Comparison of ENCODE assay signal across 8 cellular contexts in the genomic region with DNA sequence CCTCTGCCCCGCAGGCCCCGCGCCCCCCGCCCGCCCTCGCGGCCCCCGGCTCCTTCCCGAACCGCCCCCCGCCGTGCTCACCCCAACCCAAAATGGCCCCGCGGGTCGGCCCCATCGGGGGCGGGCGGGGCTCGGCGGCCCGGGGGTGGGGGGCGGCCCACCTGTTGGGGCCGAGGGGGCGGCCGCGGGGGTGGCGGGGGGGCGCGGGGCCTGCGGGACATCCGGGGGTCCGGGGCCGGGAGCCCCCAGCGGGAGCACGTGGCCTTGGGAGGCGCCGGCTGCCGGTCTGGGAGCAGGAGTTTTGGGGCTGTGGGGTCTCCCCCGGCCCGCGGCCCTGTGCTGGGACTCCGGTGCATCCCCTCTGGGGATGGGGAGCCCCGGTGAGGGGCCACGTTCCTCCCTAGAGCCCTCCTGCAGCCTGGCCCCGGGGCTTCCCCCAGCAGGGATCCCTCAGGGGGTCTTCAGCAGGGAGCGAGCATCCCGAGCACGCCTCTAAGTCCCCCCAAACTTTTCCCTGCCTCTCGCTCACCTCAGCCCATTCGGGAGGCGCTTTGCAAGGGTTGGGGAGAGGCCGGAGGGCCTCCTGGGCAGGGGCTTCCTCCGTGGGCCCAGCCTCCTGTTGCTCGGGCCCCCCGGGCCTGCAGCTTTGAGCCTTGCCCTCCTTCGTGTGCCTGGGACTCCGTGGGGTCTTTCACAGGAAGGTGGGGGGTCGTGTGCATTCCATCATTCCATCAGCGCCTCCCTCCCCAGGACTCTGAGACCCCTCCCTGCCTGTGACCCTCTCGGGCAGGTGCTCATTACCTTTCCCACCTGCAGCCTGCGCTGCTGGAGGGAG. TPM values are rescaled to one million over a fixed set of nuclear protein-coding genes. Genes with fewer than 3 reads are reported as not detected.
A peak's percentile ranks its signal among the peaks of the same experiment; 100 is the strongest.
DNase-seq lines count a peak whose midpoint lies in the region; ATAC-seq, FAIRE-seq and TF ChIP-seq lines count a peak whose summit lies in the region.

No MANE protein-coding gene starts in this region.

- no peak for FAIRE-seq in GM12878 (lab: Jason Lieb, UNC)

- no peaks in the 10 kb centered on the region for H4K20me1 ChIP-seq in GM12878 (ENCODE audit: control insufficient read depth, insufficient read depth)

- ATAC-seq in HG03432 (IDR thresholded peaks at IDR 0.05; ENCODE audit: unreplicated experiment) (peak; percentile 4), GM12878 (peak; percentile 5; the same call in 1 of the 3 replicates), lung (ENCODE audit: insufficient read depth, low FRiP score) (no peak), upper lobe of left lung (ENCODE audit: low FRiP score in 2 of 2) (no peak), GM18858 (IDR thresholded peaks at IDR 0.05; ENCODE audit: unreplicated experiment) (no peak)

- in situ Hi-C loops in GM12878 (cut with MboI), result no loop called here

- DNase-seq in AG04449 (ENCODE audit: low read depth, low spot score) (no peak), GM12878 (ENCODE audit: low read depth, low spot score) (no peak), lung (ENCODE audit: low spot score) (no peak), upper lobe of left lung (peak in 1 of 2 donors; percentile 84), SHP77 (lab: John Stamatoyannopoulos, UW) (no peak), NCI-H2196 treated with DMSO at 0.1 percent for 48 hours (lab: John Stamatoyannopoulos, UW; ENCODE audit: unreplicated experiment) (no peak)

- H3K36me3 ChIP-seq in GM12878 (ENCODE audit: control insufficient read depth in 2 of 2, insufficient read depth in 2 of 2, low read length in 1 of 2), result peaks cover 4 to 6% of the 10 kb centered on the region in 2 experiments; a peak in 2 of 4 replicates
- H3K36me3 ChIP-seq in lung (ENCODE audit: control insufficient read depth in 2 of 2, insufficient read depth in 2 of 2, low read length in 2 of 2), result peaks cover 0 to 4% of the 10 kb centered on the region in 2 donors
- peaks cover 0 to 6% (median 2%) of the 10 kb centered on the region in 4 donors for H3K36me3 ChIP-seq in upper lobe of left lung

- CTCF ChIA-PET in AG04449 (lab: Yijun Ruan, JAX), result interaction anchor here (0.5 to 1.5 kb wide), 2 partner anchors 59 to 69 kb away, joined by 3 to 6 read pairs; no protein-coding TSS in a partner anchor
- CTCF ChIA-PET in GM12878 (lab: Yijun Ruan, JAX), result interaction anchor here (1.0 to 1.1 kb wide), 2 partner anchors 49 to 997 kb away, joined by 3 to 4 read pairs; no protein-coding TSS in a partner anchor

- intact Hi-C loops in GM12878 (cut with micrococcal nuclease; ENCODE audit: unreplicated experiment), result no loop called here

- no peak for TF ChIP-seq CTCF in AG04449 (IDR thresholded peaks at IDR 0.05; ENCODE audit: insufficient read depth, low read length, missing control alignments)
- no peak for TF ChIP-seq CTCF in GM12878 (IDR thresholded peaks at IDR 0.05 in 2 of 3, conservative IDR thresholded peaks at IDR 0.05 in 1 of 3; ENCODE audit: control insufficient read depth in 2 of 3, extremely low read depth in 1 of 3, insufficient read depth in 1 of 3, low read depth in 3 of 3, low read length in 3 of 3)
- no peak for TF ChIP-seq CTCF in lung (IDR thresholded peaks at IDR 0.05; ENCODE audit: control extremely low read depth, extremely low read depth)
- TF ChIP-seq CTCF in upper lobe of left lung (IDR thresholded peaks at IDR 0.05), result no peak

- peak overlapping the region; percentile 71 for H3K27ac ChIP-seq in GM12878 (ENCODE audit: control insufficient read depth, insufficient read depth)
- H3K27ac ChIP-seq in lung (ENCODE audit: low read depth in 1 of 2, low read length in 1 of 2), result peak overlapping the region; percentile 51
- peak overlapping the region; percentile 3 to 83 (median 73) for H3K27ac ChIP-seq in upper lobe of left lung

- peak overlapping the region; percentile 43; the same call in 1 of the 2 replicates for H3K4me2 ChIP-seq in GM12878 (ENCODE audit: control insufficient read depth, insufficient read depth)

- POLR2A ChIA-PET in AG04449 (lab: Yijun Ruan, JAX), result no interaction called here
- POLR2A ChIA-PET in GM12878 (lab: Charles Lee), result no interaction called here

- no peaks in the 10 kb centered on the region for H3K9me3 ChIP-seq in GM12878 (replicated peaks; ENCODE audit: control insufficient read depth, insufficient read depth, low read length)
- H3K9me3 ChIP-seq in lung (ENCODE audit: control insufficient read depth in 2 of 2, insufficient read depth in 1 of 2, low read length in 1 of 2), result no peaks in the 10 kb centered on the region
- no peaks in the 10 kb centered on the region for H3K9me3 ChIP-seq in upper lobe of left lung

- H3K79me2 ChIP-seq in GM12878 (ENCODE audit: control insufficient read depth, insufficient read depth, low read length), result peaks cover 46% of the 10 kb centered on the region

- no peak for TF ChIP-seq RAD21 in GM12878 (IDR thresholded peaks at IDR 0.05; ENCODE audit: insufficient read depth, low read depth, low read length)

- H2AFZ ChIP-seq in GM12878 (ENCODE audit: control insufficient read depth, low read depth, low read length), result 0 out of 2 replicates have a peak overlapping the region, but pooled peaks have one; percentile 4

- WGBS in GM12878 (ENCODE audit: insufficient coverage, insufficient replicate concordance, low lambda C conversion rate, missing lambda C conversion rate), result under 1% methylated on average over 23 of the region's 61 CpGs
- WGBS in lung, 2 donors, result 4 to 7% methylated on average over 19 to 61 of the region's 61 CpGs
- WGBS in upper lobe of left lung, 2 donors, result 9 to 41% methylated on average over 3 to 15 of the region's 61 CpGs

- no TSS peak for BruUV-seq in GM12878 (replicated peaks; lab: Mats Ljungman, UMichigan)

- H3K9ac ChIP-seq in GM12878 (ENCODE audit: control insufficient read depth, insufficient read depth, low read length), result peak overlapping the region; percentile 89

- SMC1A ChIA-PET in GM12878 (lab: Charles Lee; ENCODE audit: uncharacterized antibody, unreplicated experiment), result no interaction called here

- RAD21 ChIA-PET in GM12878 (lab: Charles Lee; ENCODE audit: unreplicated experiment), result no interaction called here

- H3K4me1 ChIP-seq in GM12878 (ENCODE audit: control insufficient read depth, insufficient read depth, low read length) (peaks cover 15% of the 10 kb centered on the region), lung (ENCODE audit: control insufficient read depth in 2 of 2, insufficient read depth in 2 of 2, low read length in 2 of 2) (peaks cover 0 to 21% of the 10 kb centered on the region in 2 donors), upper lobe of left lung (peaks cover 22 to 41% (median 30%) of the 10 kb centered on the region in 4 donors)

- TF ChIP-seq POLR2A in GM12878 (IDR thresholded peaks at IDR 0.05; ENCODE audit: low read depth, low read length), result no peak; the same call in 1 of the 2 replicates
- no peak for TF ChIP-seq POLR2A in upper lobe of left lung (IDR thresholded peaks at IDR 0.05)

- TF ChIP-seq EP300 in GM12878 (IDR thresholded peaks at IDR 0.05; ENCODE audit: borderline replicate concordance in 1 of 2, control insufficient read depth in 1 of 2, low read depth in 2 of 2, low read length in 2 of 2) (no peak), upper lobe of left lung (IDR thresholded peaks at IDR 0.05) (no peak)

- H3K27me3 ChIP-seq in GM12878 (replicated peaks in 1 of 2; ENCODE audit: control insufficient read depth in 2 of 2, insufficient read depth in 2 of 2, low read length in 1 of 2) (no peaks in the 10 kb centered on the region), lung (ENCODE audit: control insufficient read depth, insufficient read depth) (no peaks in the 10 kb centered on the region), upper lobe of left lung (no peaks in the 10 kb centered on the region)

- H3K4me3 ChIP-seq in AG04449 (ENCODE audit: low read depth, low read length) (peak overlapping the region; percentile 72), GM12878 (peak overlapping the region; percentile 98), lung (peak overlapping the region; percentile 68), upper lobe of left lung (peak overlapping the region; percentile 78 to 92 (median 83))

RNA-seq across cellular contexts. Expression of a gene that starts 0.7 kb away (rescaled TPM):
- 130 and 153 TPM in 2 replicates for total RNA-seq in GM12878 (2013; cell fraction: nucleolus; rRNA removed)
- 53.3 and 62.6 TPM in 2 replicates for total RNA-seq in GM12878 (2014; rRNA removed)
- 28.1 and 30.8 TPM in 2 replicates for total RNA-seq in GM12878 (2014; rRNA removed; fragmentation: Illumina TruSeq; extraction: Trizol)
- total RNA-seq in GM12878 (2021), result 138 and 162 TPM in 2 replicates
- 20.4 TPM for polyA plus RNA-seq in GM12878 (2011; ENCODE audit: low read depth)
- 26.0 and 52.3 TPM in 2 replicates for polyA plus RNA-seq in GM12878 (2011; rRNA removed)
- 41.2 and 55.8 TPM in 2 replicates for polyA plus RNA-seq in GM12878 (2011; cell fraction: cytosol; rRNA removed)
- polyA plus RNA-seq in GM12878 (2011; cell fraction: nucleus; rRNA removed), result 459 and 605 TPM in 2 replicates
- 68.8 and 74.0 TPM in 2 replicates for polyA plus RNA-seq in GM12878 (2012)
- polyA plus RNA-seq in GM12878 (2014; fragmentation: Illumina TruSeq; extraction: Trizol), result 9.6 and 30.4 TPM in 2 replicates
- polyA plus RNA-seq in GM12878 (2014; fragmentation: Nextera tagmentation; extraction: Ambion mirVana), result under 1 TPM; 0.14 to 0.69 TPM
- 114 and 134 TPM in 2 replicates for polyA plus RNA-seq in GM12878 (2014; rRNA removed)
- 10 to 100 TPM in 1 of 2 experiments, 1 to 10 TPM in 1; 7.7 to 10.3 TPM for polyA plus RNA-seq in GM12878 (2016; fragmentation: Nextera tagmentation; extraction: Ambion mirVana)
- polyA minus RNA-seq in GM12878 (2011; rRNA and poly(A)+ RNA removed), result 22.1 and 40.2 TPM in 2 replicates
- 42.9 and 49.3 TPM in 2 replicates for polyA minus RNA-seq in GM12878 (2011; cell fraction: cytosol; rRNA and poly(A)+ RNA removed)
- 62.5 and 113 TPM in 2 replicates for polyA minus RNA-seq in GM12878 (2011; cell fraction: nucleus; rRNA and poly(A)+ RNA removed)
- total RNA-seq in lung, result 100 to 1,000 TPM in 1 of 2 donors, 10 to 100 TPM in 1; 64.7 to 113 TPM
- 10 to 100 TPM; 40.2 to 62.6 TPM for polyA plus RNA-seq in lung
- 100 to 1,000 TPM in 2 of 6 donors, 10 to 100 TPM in 4; 64.8 to 315 (median 94.9) TPM for total RNA-seq in upper lobe of left lung

RNA-seq across cellular contexts. Expression of a gene that starts 22.0 kb away (rescaled TPM):
- total RNA-seq in GM12878 (2013; cell fraction: nucleolus; rRNA removed), result 1.2 and 2.5 TPM in 2 replicates
- 0.49 and 1.0 TPM in 2 replicates for total RNA-seq in GM12878 (2014; rRNA removed)
- 0.54 and 0.64 TPM in 2 replicates for total RNA-seq in GM12878 (2014; rRNA removed; fragmentation: Illumina TruSeq; extraction: Trizol)
- total RNA-seq in GM12878 (2021), result 2.7 and 4.0 TPM in 2 replicates
- 0.18 TPM for polyA plus RNA-seq in GM12878 (2011; ENCODE audit: low read depth)
- polyA plus RNA-seq in GM12878 (2011; rRNA removed), result 0.12 and 0.15 TPM in 2 replicates
- 0.15 and 0.32 TPM in 2 replicates for polyA plus RNA-seq in GM12878 (2011; cell fraction: cytosol; rRNA removed)
- polyA plus RNA-seq in GM12878 (2011; cell fraction: nucleus; rRNA removed), result 2.1 and 2.2 TPM in 2 replicates
- 0.32 and 0.34 TPM in 2 replicates for polyA plus RNA-seq in GM12878 (2012)
- polyA plus RNA-seq in GM12878 (2014; fragmentation: Illumina TruSeq; extraction: Trizol), result 0.12 TPM in 1 of 2 replicates, not detected in the other
- under 1 TPM in 1 of 2 experiments, not detected in 1; 0.02 TPM for polyA plus RNA-seq in GM12878 (2014; fragmentation: Nextera tagmentation; extraction: Ambion mirVana)
- polyA plus RNA-seq in GM12878 (2014; rRNA removed), result 0.63 and 0.80 TPM in 2 replicates
- polyA plus RNA-seq in GM12878 (2016; fragmentation: Nextera tagmentation; extraction: Ambion mirVana), result 1 to 10 TPM; 1.1 to 1.3 TPM
- polyA minus RNA-seq in GM12878 (2011; rRNA and poly(A)+ RNA removed), result 0.10 and 0.15 TPM in 2 replicates
- polyA minus RNA-seq in GM12878 (2011; cell fraction: cytosol; rRNA and poly(A)+ RNA removed), result not detected in 2 replicates
- 0.38 and 0.60 TPM in 2 replicates for polyA minus RNA-seq in GM12878 (2011; cell fraction: nucleus; rRNA and poly(A)+ RNA removed)
- total RNA-seq in lung, result 1 to 10 TPM in 1 of 2 donors, under 1 TPM in 1; 0.40 to 2.1 TPM
- under 1 TPM; 0.17 to 0.18 TPM for polyA plus RNA-seq in lung
- total RNA-seq in upper lobe of left lung, result 1 to 10 TPM in 3 of 6 donors, not detected in 3; 1.2 to 2.1 (median 1.9) TPM

RNA-seq across cellular contexts. Expression of a gene that starts 54.3 kb away (rescaled TPM):
- not detected in 2 replicates for total RNA-seq in GM12878 (2013; cell fraction: nucleolus; rRNA removed)
- total RNA-seq in GM12878 (2014; rRNA removed) (0.11 TPM in 1 of 2 replicates, not detected in the other), GM12878 (2014; rRNA removed; fragmentation: Illumina TruSeq; extraction: Trizol) (not detected in 2 replicates), GM12878 (2021) (0.49 and 0.61 TPM in 2 replicates), lung (100 to 1,000 TPM; 135 to 267 TPM), upper lobe of left lung (100 to 1,000 TPM in 5 of 6 donors, 10 to 100 TPM in 1; 55.5 to 422 (median 190) TPM)
- not detected for polyA plus RNA-seq in GM12878 (2011; ENCODE audit: low read depth)
- polyA plus RNA-seq in GM12878 (2011; rRNA removed) (0.04 TPM in 1 of 2 replicates, not detected in the other), GM12878 (2014; fragmentation: Illumina TruSeq; extraction: Trizol) (not detected in 2 replicates), GM12878 (2014; fragmentation: Nextera tagmentation; extraction: Ambion mirVana) (not detected), GM12878 (2014; rRNA removed) (not detected in 2 replicates), GM12878 (2016; fragmentation: Nextera tagmentation; extraction: Ambion mirVana) (under 1 TPM; 0.37 to 0.62 TPM), lung (100 to 1,000 TPM; 194 to 216 TPM)
- 0.39 and 0.40 TPM in 2 replicates for polyA plus RNA-seq in GM12878 (2011; cell fraction: cytosol; rRNA removed)
- polyA plus RNA-seq in GM12878 (2011; cell fraction: nucleus; rRNA removed), result 0.37 and 0.57 TPM in 2 replicates
- 0.15 and 0.22 TPM in 2 replicates for polyA plus RNA-seq in GM12878 (2012)
- polyA minus RNA-seq in GM12878 (2011; rRNA and poly(A)+ RNA removed), result not detected in 2 replicates
- polyA minus RNA-seq in GM12878 (2011; cell fraction: cytosol; rRNA and poly(A)+ RNA removed), result 2.9 and 4.2 TPM in 2 replicates
- 1.4 TPM in 1 of 2 replicates, not detected in the other for polyA minus RNA-seq in GM12878 (2011; cell fraction: nucleus; rRNA and poly(A)+ RNA removed)

Comparison
In these comparisons a context has a peak if more than half of its experiments do, and no peak if none do; other contexts are left out.
1. ATAC-seq: peak in HG03432 (single experiment) and GM12878 (single experiment); none in lung (single experiment), upper lobe of left lung (0 of 2) and GM18858 (single experiment).
2. RNA of a gene that starts 54.3 kb away (total RNA-seq): 135 to 267 TPM in lung and 55.5 to 422 TPM in upper lobe of left lung; 0.11 to 0.61 TPM in GM12878; every median in the first group is over 10 times any median in the second.
3. Peak in every context shown above with its lines, with median percentiles within 50 percentile points of each other: H3K4me3 ChIP-seq and H3K27ac ChIP-seq.